Comparison of ENCODE assay signal across 1 cellular context in the genomic region with DNA sequence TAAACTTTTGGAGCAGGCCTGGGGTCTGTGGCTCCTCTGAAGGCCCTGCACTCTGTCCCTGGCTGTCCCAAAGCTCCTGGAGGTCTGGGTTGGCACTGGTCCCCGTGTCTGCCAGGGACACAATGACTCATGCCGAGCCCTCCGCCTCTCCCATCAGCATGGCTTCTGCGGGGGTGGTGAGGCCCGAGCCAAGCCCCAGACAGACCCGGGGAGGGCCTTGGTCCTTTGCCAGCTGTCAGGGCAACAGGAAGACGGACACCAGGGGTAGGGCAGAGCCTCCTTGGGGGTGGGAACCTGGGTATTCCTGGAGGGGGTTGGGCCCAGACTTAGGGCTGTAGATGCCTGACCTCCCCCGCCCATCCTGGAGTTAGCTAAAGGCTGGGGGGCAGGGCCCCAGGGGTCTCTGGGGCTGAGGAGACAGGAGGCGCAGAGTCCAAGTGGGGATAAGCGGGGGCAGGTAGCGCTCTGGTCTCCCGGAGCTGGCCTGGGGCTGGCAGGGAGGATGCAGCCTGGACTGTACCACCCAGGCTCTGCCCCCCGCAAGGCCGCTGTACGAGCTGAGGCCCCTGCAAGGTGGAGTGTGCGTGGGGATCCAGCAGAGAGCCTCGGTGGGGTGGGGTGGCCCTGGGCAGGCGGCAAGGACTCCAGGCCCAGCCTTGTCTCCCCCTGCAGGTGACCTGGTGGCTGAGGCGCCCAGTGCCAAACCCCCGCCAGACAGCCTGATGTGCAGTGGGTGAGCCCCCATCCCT.
TF ChIP-seq lines count a peak whose summit lies in the region.

No MANE protein-coding gene starts in this region.

TF ChIP-seq in K562, 482 proteins besides CTCF, POLR2A, EP300 and RAD21:
- TF ChIP-seq ZNF121 (CRISPR knock-in tag; conservative IDR thresholded peaks at IDR 0.05) (no peak), SIRT6 (IDR thresholded peaks at IDR 0.05; ENCODE audit: low read depth, low read length) (no peak), GABPA (tag; conservative IDR thresholded peaks at IDR 0.05; ENCODE audit: low read depth) (no peak), POLR2G (IDR thresholded peaks at IDR 0.05; ENCODE audit: low read depth, low read length) (peak; percentile 57; the same call in 1 of the 2 replicates), CHD1 (IDR thresholded peaks at IDR 0.05; ENCODE audit: low read length) (no peak), NFIC (IDR thresholded peaks at IDR 0.05) (peak; percentile 29; the same call in 1 of the 2 replicates), ZBTB33 (CRISPR knock-in tag; IDR thresholded peaks at IDR 0.05) (peak; percentile 92), EGR1 (conservative IDR thresholded peaks at IDR 0.05) (peak; percentile 58)
- TF ChIP-seq, protein P1, sequence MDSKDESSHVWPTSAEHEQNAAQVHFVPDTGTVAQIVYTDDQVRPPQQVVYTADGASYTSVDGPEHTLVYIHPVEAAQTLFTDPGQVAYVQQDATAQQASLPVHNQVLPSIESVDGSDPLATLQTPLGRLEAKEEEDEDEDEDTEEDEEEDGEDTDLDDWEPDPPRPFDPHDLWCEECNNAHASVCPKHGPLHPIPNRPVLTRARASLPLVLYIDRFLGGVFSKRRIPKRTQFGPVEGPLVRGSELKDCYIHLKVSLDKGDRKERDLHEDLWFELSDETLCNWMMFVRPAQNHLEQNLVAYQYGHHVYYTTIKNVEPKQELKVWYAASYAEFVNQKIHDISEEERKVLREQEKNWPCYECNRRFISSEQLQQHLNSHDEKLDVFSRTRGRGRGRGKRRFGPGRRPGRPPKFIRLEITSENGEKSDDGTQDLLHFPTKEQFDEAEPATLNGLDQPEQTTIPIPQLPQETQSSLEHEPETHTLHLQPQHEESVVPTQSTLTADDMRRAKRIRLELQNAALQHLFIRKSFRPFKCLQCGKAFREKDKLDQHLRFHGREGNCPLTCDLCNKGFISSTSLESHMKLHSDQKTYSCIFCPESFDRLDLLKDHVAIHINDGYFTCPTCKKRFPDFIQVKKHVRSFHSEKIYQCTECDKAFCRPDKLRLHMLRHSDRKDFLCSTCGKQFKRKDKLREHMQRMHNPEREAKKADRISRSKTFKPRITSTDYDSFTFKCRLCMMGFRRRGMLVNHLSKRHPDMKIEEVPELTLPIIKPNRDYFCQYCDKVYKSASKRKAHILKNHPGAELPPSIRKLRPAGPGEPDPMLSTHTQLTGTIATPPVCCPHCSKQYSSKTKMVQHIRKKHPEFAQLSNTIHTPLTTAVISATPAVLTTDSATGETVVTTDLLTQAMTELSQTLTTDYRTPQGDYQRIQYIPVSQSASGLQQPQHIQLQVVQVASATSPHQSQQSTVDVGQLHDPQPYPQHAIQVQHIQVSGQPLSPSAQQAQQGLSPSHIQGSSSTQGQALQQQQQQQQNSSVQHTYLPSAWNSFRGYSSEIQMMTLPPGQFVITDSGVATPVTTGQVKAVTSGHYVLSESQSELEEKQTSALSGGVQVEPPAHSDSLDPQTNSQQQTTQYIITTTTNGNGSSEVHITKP (IDR thresholded peaks at IDR 0.05; ENCODE audit: partially characterized antibody), result peak; percentile 43
- TF ChIP-seq, protein P2, sequence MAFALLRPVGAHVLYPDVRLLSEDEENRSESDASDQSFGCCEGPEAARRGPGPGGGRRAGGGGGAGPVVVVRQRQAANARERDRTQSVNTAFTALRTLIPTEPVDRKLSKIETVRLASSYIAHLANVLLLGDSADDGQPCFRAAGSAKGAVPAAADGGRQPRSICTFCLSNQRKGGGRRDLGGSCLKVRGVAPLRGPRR (CRISPR knock-in tag; IDR thresholded peaks at IDR 0.05), result no peak
- TF ChIP-seq, protein P3, sequence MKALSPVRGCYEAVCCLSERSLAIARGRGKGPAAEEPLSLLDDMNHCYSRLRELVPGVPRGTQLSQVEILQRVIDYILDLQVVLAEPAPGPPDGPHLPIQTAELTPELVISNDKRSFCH (CRISPR knock-in tag; IDR thresholded peaks at IDR 0.05), result no peak
- TF ChIP-seq, protein P3 (tag; IDR thresholded peaks at IDR 0.05), result no peak
- TF ChIP-seq, protein P4, sequence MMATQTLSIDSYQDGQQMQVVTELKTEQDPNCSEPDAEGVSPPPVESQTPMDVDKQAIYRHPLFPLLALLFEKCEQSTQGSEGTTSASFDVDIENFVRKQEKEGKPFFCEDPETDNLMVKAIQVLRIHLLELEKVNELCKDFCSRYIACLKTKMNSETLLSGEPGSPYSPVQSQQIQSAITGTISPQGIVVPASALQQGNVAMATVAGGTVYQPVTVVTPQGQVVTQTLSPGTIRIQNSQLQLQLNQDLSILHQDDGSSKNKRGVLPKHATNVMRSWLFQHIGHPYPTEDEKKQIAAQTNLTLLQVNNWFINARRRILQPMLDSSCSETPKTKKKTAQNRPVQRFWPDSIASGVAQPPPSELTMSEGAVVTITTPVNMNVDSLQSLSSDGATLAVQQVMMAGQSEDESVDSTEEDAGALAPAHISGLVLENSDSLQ (IDR thresholded peaks at IDR 0.05), result no peak
TF ChIP-seq in K562: peak in this region for 5.
